8 cellular contexts compared by ENCODE assay signal in the genomic region with DNA sequence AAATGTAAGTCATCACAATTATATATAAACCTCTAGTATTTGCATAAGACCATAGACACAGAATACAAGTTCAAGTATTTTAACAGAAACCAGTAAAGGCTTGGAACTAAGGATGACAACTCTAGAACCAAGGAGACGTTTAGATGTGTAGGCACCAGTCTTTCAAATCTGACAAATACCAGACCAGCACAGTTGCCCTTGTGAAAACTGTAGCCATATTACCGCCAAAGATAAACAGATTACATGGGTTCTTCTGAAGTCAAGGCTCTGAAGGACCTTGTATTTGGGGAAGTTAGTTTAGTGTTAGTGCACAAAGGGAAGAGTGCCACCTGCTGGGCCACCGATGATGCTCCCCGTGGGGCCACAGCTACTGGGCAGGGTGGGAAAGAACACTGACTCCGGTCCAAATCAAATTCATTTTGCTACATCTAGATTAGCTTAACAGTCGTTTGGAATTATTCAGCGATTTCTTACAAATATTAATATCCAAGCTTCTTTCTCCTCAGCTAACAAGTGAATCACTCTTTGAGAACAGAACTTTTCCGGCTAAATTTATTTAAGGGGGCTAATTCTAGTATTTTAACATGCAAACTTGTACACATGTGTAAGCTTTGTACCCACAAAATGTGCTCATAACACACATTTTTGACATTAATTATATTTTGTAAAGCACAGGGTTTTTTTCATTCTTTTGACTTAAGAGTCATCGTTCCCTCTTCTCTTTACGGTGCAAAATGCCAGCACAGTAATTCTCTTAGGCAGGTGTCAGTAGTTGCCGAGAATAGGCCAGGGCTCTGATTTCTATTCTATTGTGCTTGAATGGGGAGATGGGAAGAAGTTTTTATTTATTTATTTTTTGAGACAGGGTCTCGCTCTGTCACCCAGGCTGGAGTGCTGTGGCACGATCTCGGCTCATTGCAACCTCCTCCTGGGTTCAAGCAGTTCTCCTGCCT. TPM values are rescaled to one million over a fixed set of nuclear protein-coding genes. Genes with fewer than 3 reads are reported as not detected.
A peak's percentile ranks its signal among the peaks of the same experiment; 100 is the strongest.
DNase-seq lines count a peak whose midpoint lies in the region; ATAC-seq, FAIRE-seq and TF ChIP-seq lines count a peak whose summit lies in the region.

No MANE protein-coding gene starts in this region.

- POLR2A ChIA-PET in H1 (lab: Charles Lee; ENCODE audit: partially characterized antibody) = interaction anchor here (0.6 to 1.3 kb wide), 3 partner anchors 8 to 13 kb away, joined by 3 to 6 read pairs (median 3); a partner anchor contains a TSS

- H3K18ac ChIP-seq in H1 (ENCODE audit: extremely low read depth, low read length) = no peak overlapping the region

- no peak overlapping the region for H2BK20ac ChIP-seq in H1 (ENCODE audit: low read length)

- CTCF ChIA-PET in H1 (lab: Charles Lee; ENCODE audit: partially characterized antibody) = interaction anchor here (0.7 to 6.9 kb wide), 21 partner anchors 7 to 193 kb away, joined by 3 to 99 read pairs (median 4); a partner anchor contains a TSS

- H3K23ac ChIP-seq in H1 (ENCODE audit: insufficient read length) = no peak overlapping the region

- DNase-seq in D341Med (ENCODE audit: low spot score) (peak; percentile 82), HK-2 (ENCODE audit: unreplicated experiment) (peak; percentile 51), NOMO-1 (lab: John Stamatoyannopoulos, UW; ENCODE audit: unreplicated experiment in 2 of 2) (peak; percentile 71 to 86), H1 (ENCODE audit: low read depth in 1 of 2, low spot score in 2 of 2) (peak in 1 of 2 experiments; percentile 75), mucosa of gallbladder (ENCODE audit: low spot score) (peak; percentile 70)
- peak; percentile 27 to 64 for DNase-seq in activated CD8-positive, alpha-beta memory T cell treated with anti-CD3 and anti-CD28 coated beads for 1 hour (ENCODE audit: extremely low read depth in 1 of 2, low read depth in 1 of 2)
- peak; percentile 58 for DNase-seq in stimulated activated CD8-positive, alpha-beta memory T cell treated with anti-CD3 and anti-CD28 coated beads, Interleukin-7, amount 100 ng/mL, for 24 hours (ENCODE audit: low read depth)

- no peaks in the 10 kb centered on the region for H3K79me1 ChIP-seq in H1 (ENCODE audit: low read depth, low read length)

- 0 out of 2 replicates have a peak overlapping the region, but pooled peaks have one; percentile 18 for H2AFZ ChIP-seq in H1 (ENCODE audit: low read length)

- no peak overlapping the region for H2BK5ac ChIP-seq in H1 (ENCODE audit: low read depth, low read length)

- no peaks in the 10 kb centered on the region for H3K9me3 ChIP-seq in H1 (ENCODE audit: insufficient read depth in 2 of 2, low read depth in 1 of 2, low read length in 1 of 2)

- no peak overlapping the region for H3K56ac ChIP-seq in H1 (replicated peaks; ENCODE audit: insufficient read length, low read depth, low read length)

- no peaks in the 10 kb centered on the region for H3K36me3 ChIP-seq in H1 (ENCODE audit: control insufficient read depth in 2 of 4, insufficient read depth in 4 of 4, low read length in 3 of 4)

- H3K9ac ChIP-seq in H1 (replicated peaks in 1 of 4; ENCODE audit: extremely low read depth in 1 of 4, low read depth in 3 of 4, low read length in 3 of 4) = no peak overlapping the region

- no peak for TF ChIP-seq EP300 in H1 (IDR thresholded peaks at IDR 0.05; ENCODE audit: borderline replicate concordance in 1 of 2, low read depth in 2 of 2, low read length in 2 of 2)

- no peak for TF ChIP-seq POLR2A in H1 (IDR thresholded peaks at IDR 0.05; ENCODE audit: control extremely low read depth in 1 of 2, low read depth in 2 of 2, low read length in 2 of 2)

- H3K27ac ChIP-seq in H1 (ENCODE audit: low read depth, low read length) = no peak overlapping the region

- H3K79me2 ChIP-seq in H1 (ENCODE audit: control insufficient read depth in 1 of 2, insufficient read depth in 2 of 2, low read length in 2 of 2) = no peaks in the 10 kb centered on the region

- H3K27me3 ChIP-seq in H1 (replicated peaks in 1 of 4; ENCODE audit: control insufficient read depth in 3 of 4, extremely low read depth in 1 of 4, insufficient read depth in 3 of 4, low read length in 3 of 4) = no peaks in the 10 kb centered on the region

- H4K20me1 ChIP-seq in H1 (replicated peaks in 1 of 2; ENCODE audit: control insufficient read depth in 1 of 2, insufficient read depth in 2 of 2, low read length in 2 of 2) = peaks cover 0 to 2% of the 10 kb centered on the region in 2 experiments

- H4K5ac ChIP-seq in H1 (ENCODE audit: insufficient read length, low read depth, low read length) = no peak overlapping the region

- H2AK5ac ChIP-seq in H1 (ENCODE audit: low read depth, low read length) = no peak overlapping the region

- H4K8ac ChIP-seq in H1 (ENCODE audit: extremely low read depth, insufficient read depth, low read length) = no peak overlapping the region

- H2BK120ac ChIP-seq in H1 (replicated peaks; ENCODE audit: low read depth, low read length) = no peak overlapping the region

- no peaks in the 10 kb centered on the region for H3K4me1 ChIP-seq in H1 (replicated peaks in 1 of 4; ENCODE audit: control insufficient read depth in 3 of 4, insufficient read depth in 4 of 4, low read length in 3 of 4)

- no peak overlapping the region for H2BK12ac ChIP-seq in H1 (ENCODE audit: low read depth, low read length)

- no peak overlapping the region for H3K4ac ChIP-seq in H1 (replicated peaks; ENCODE audit: insufficient read length, low read depth, low read length)

- H3K14ac ChIP-seq in H1 (ENCODE audit: insufficient read length) = no peak overlapping the region

- 62% methylated on average over 14 of the region's 14 CpGs; no CpG with 5 or more reads in 1 of the 2 experiments for WGBS in H1 (ENCODE audit: extremely low coverage in 1 of 2, insufficient coverage in 1 of 2, insufficient read length in 1 of 2, insufficient replicate concordance in 2 of 2, low coverage in 1 of 2, low lambda C conversion rate in 2 of 2, missing lambda C conversion rate in 1 of 2), 2 experiments

- peak; percentile 95 for FAIRE-seq in H1 (lab: Jason Lieb, UNC)

- peak; percentile 88 to 94 for TF ChIP-seq RAD21 in H1 (IDR thresholded peaks at IDR 0.05 in 1 of 2, conservative IDR thresholded peaks at IDR 0.05 in 1 of 2; ENCODE audit: low read depth in 2 of 2, low read length in 2 of 2)

- no peak overlapping the region for H4K91ac ChIP-seq in H1 (replicated peaks; ENCODE audit: insufficient read length, low read length)

- no peaks in the 10 kb centered on the region for H3K23me2 ChIP-seq in H1 (ENCODE audit: low read depth, low read length)

- no peak overlapping the region for H2BK15ac ChIP-seq in H1 (ENCODE audit: low read length)

- no peak overlapping the region for H3K4me3 ChIP-seq in H1 (ENCODE audit: extremely low read depth in 1 of 4, insufficient read depth in 2 of 4, low read depth in 3 of 4, low read length in 4 of 4)

- ATAC-seq in GM21360 (IDR thresholded peaks at IDR 0.05; ENCODE audit: unreplicated experiment) = peak; percentile 97

- no peak overlapping the region for H3K4me2 ChIP-seq in H1 (ENCODE audit: insufficient read depth in 1 of 2, low read depth in 2 of 2, low read length in 2 of 2)

- peak; percentile 74 to 82 (median 80) for TF ChIP-seq CTCF in H1 (IDR thresholded peaks at IDR 0.05; ENCODE audit: control extremely low read depth in 1 of 3, insufficient read depth in 1 of 3, low read depth in 1 of 3, low read length in 3 of 3)

TF ChIP-seq in H1, 55 proteins besides CTCF, POLR2A, EP300 and RAD21:
- no peak for TF ChIP-seq SIN3A (conservative IDR thresholded peaks at IDR 0.05 in 1 of 2, IDR thresholded peaks at IDR 0.05 in 1 of 2; ENCODE audit: low read depth in 1 of 2, low read length in 2 of 2)
- TF ChIP-seq HDAC2 (IDR thresholded peaks at IDR 0.05; ENCODE audit: borderline replicate concordance in 1 of 2, low read depth in 2 of 2, low read length in 2 of 2) = no peak
- 0 out of 2 replicates have a peak, but pooled peaks have one; percentile 26 for TF ChIP-seq CREB1 (IDR thresholded peaks at IDR 0.05)

RNA-seq across cellular contexts. Expression of a gene that starts 8.0 kb away (rescaled TPM):
- 13.7 and 15.2 TPM in 2 replicates for total RNA-seq in H1 (2021; fragmentation: NEBNext Ultra II Directional; extraction: Animal tissue kit (Norgen Biotek cat#: 25700))
- 4.2 and 5.7 TPM in 2 replicates for polyA plus RNA-seq in H1 (2011; rRNA removed)
- polyA plus RNA-seq in H1 (2011; cell fraction: cytosol; rRNA removed) = 5.3 TPM
- polyA plus RNA-seq in H1 (2011; cell fraction: nucleus; rRNA removed) = 7.2 TPM
- polyA plus RNA-seq in H1 (2012, experiment 1 of 2) = 7.8 to 12.8 TPM (median 10.4 TPM) in 4 replicates
- polyA plus RNA-seq in H1 (2012, experiment 2 of 2) = 1.1 TPM
- polyA plus RNA-seq in H1 (2013, experiment 1 of 2) = 11.6 TPM
- 12.2 TPM for polyA plus RNA-seq in H1 (2013, experiment 2 of 2)
- 10.2 and 12.6 TPM in 2 replicates for polyA minus RNA-seq in H1 (2011; rRNA and poly(A)+ RNA removed)
- 7.8 TPM for polyA minus RNA-seq in H1 (2011; cell fraction: cytosol; rRNA and poly(A)+ RNA removed)
- polyA minus RNA-seq in H1 (2011; cell fraction: nucleus; rRNA and poly(A)+ RNA removed) = 15.8 TPM
- 129 TPM for total RNA-seq in mucosa of gallbladder
